30 cellular contexts compared by ENCODE assay signal in the genomic region with DNA sequence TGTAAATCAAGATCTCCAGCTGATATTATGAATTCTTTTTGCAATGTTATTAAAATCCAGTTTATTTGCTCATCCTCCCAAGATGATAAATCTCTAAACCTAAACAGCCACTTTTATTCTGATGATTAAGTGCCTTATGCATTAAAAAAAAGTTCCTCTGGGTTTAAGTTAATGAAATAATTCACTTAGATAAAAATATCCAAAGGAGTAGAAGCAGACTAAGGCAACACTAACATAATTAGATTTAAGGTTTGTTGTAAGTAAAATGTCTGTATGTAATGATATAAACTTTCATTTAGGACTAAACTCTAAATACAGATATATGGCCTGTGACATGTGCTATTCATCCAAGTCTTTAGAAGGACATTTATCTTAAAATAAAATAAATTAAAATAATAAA.
"Had no signal": no experiment of that assay in that cellular context is flagged by ENCODE, and none has a peak within 500 bp of the region (broad histone marks: within the 10 kb centered on the region; RNA-seq: fewer than 3 reads in every experiment).

No MANE protein-coding gene starts in this region.

- H3K4me1 ChIP-seq: adrenal gland, ascending aorta had no signal

- DNase-seq: activated B cell treated with CpG ODN at 0.5 μM for 24 hours; activated CD4-positive, alpha-beta memory T cell treated with anti-CD3 and anti-CD28 coated beads for 36 hours; activated CD4-positive, alpha-beta T cell treated with anti-CD3 and anti-CD28 coated beads for 4 hours; activated CD4-positive, alpha-beta T cell treated with anti-CD3 and anti-CD28 coated beads, Interleukin-2, amount 10 ng/mL, durations not matched to agents 24 days and 14 days; activated CD4-positive, alpha-beta T cell treated with anti-CD3 and anti-CD28 coated beads, Interleukin-2, amount 50 U/mL, for 1 hour; activated CD4-positive, alpha-beta T cell treated with anti-CD3 and anti-CD28 coated beads, Interleukin-2, amount 50 U/mL, for 4 hours; activated CD4-positive, CD25-positive, alpha-beta regulatory T cell treated with anti-CD3 and anti-CD28 coated beads, Interleukin-2, amount 50 U/mL, for 72 hours; activated CD8-positive, alpha-beta memory T cell treated with anti-CD3 and anti-CD28 coated beads, Interleukin-2, amount 50 U/mL, for 4 hours; activated CD8-positive, alpha-beta T cell treated with anti-CD3 and anti-CD28 coated beads for 36 hours; activated effector memory CD4-positive, alpha-beta T cell treated with anti-CD3 and anti-CD28 coated beads, Interleukin-2, amount 50 U/mL, for 16 hours; activated gamma-delta T cell treated with Interleukin-2 at 50 U/mL for 16 hours; activated naive CD4-positive, alpha-beta T cell; activated naive CD4-positive, alpha-beta T cell treated with anti-CD3 and anti-CD28 coated beads for 36 hours; activated naive CD4-positive, alpha-beta T cell treated with anti-CD3 and anti-CD28 coated beads, Interleukin-2, amount 50 U/mL, for 16 hours; activated naive CD8-positive, alpha-beta T cell treated with anti-CD3 and anti-CD28 coated beads for 36 hours; activated T-cell treated with anti-CD3 and anti-CD28 coated beads for 4 hours; activated T-cell treated with anti-CD3 and anti-CD28 coated beads, Interleukin-2, amount 50 U/mL, for 1 hour; activated T-cell treated with anti-CD3 and anti-CD28 coated beads, Interleukin-2, amount 50 U/mL, for 4 hours; activated T-cell treated with anti-CD3 and anti-CD28 coated beads, Interleukin-2, amount 50 U/mL, for 72 hours; adrenal gland; amniotic stem cell; caudate nucleus; cerebellar nuclear complex; T-helper 2 cell; T-helper 9 cell had no signal

- ATAC-seq: activated CD8-positive, alpha-beta T cell treated with anti-CD3 and anti-CD28 coated beads for 36 hours; activated naive CD4-positive, alpha-beta T cell treated with anti-CD3 and anti-CD28 coated beads, Interleukin-2, amount 50 U/mL, for 72 hours; activated T-cell treated with anti-CD3 and anti-CD28 coated beads, Interleukin-2, amount 50 U/mL, for 4 hours; activated T-cell treated with anti-CD3 and anti-CD28 coated beads, Interleukin-2, amount 50 U/mL, for 72 hours; activated T-helper 17 cell treated with anti-CD3 and anti-CD28 coated beads, Interleukin-2, amount 50 U/mL, for 72 hours had no signal

- H3K9me3 ChIP-seq: adrenal gland, ascending aorta had no signal

- H3K27ac ChIP-seq: adrenal gland, ascending aorta, cardiac muscle cell, VCaP had no signal

- H3K36me3 ChIP-seq: adrenal gland, ascending aorta, cardiac muscle cell had no signal

- H3K27me3 ChIP-seq: adrenal gland, ascending aorta, cardiac muscle cell had no signal

- H3K4me3 ChIP-seq: adrenal gland, ascending aorta, cardiac muscle cell had no signal
